In the genomic region with DNA sequence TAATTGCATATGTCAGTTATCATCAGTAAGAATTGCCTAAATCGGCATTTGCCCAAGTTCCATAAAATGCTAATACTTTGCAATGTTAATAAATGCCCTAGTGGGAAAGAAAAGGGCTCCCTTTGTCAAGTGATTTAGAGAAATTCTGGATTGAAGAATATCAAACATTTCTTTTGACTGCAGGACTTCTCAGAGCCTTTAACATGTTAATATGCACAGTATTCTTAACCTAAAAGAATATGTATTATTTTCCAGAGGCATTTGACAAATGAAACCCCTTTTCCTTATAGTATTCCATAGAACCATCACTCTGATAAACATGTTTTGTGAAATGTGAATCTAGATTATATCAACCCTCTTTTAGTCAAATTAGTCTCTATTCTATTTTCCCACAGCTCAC, we compare ENCODE assay signal across 31 cellular contexts.
DNase-seq lines count a peak whose midpoint lies in the region; ATAC-seq, FAIRE-seq and TF ChIP-seq lines count a peak whose summit lies in the region.
"Had no signal": no experiment of that assay in that cellular context is flagged by ENCODE, and none has a peak within 500 bp of the region (broad histone marks: within the 10 kb centered on the region; RNA-seq: fewer than 3 reads in every experiment).

No MANE protein-coding gene starts in this region.

- TF ChIP-seq POLR2A in K562 (conservative IDR thresholded peaks at IDR 0.05): no peak

- no peak for ATAC-seq in K562
- ATAC-seq: A549; CD8-positive, alpha-beta T cell had no signal

- TF ChIP-seq RAD21 in K562 (CRISPR knock-in tag; conservative IDR thresholded peaks at IDR 0.05 in 1 of 2, IDR thresholded peaks at IDR 0.05 in 1 of 2): no peak

- no peaks in the 10 kb centered on the region for H4K20me1 ChIP-seq in K562 (replicated peaks; ENCODE audit: control insufficient read depth, insufficient read depth, low read length)
- H4K20me1 ChIP-seq: BLaER1; BLaER1 treated with 17β-estradiol and CSF1 and Interleukin-3, amounts not matched to agents 10 nM and 100 nM had no signal

- TF ChIP-seq CTCF in HEK293 (tag by site-specific recombination; IDR thresholded peaks at IDR 0.05): no peak
- TF ChIP-seq CTCF in K562 (IDR thresholded peaks at IDR 0.05 in 2 of 3, conservative IDR thresholded peaks at IDR 0.05 in 1 of 3; ENCODE audit: insufficient read depth in 2 of 3, low read depth in 1 of 3, low read length in 3 of 3): no peak

- no peak overlapping the region for H3K27ac ChIP-seq in HEK293 (ENCODE audit: extremely low read depth, low read depth, low read length)
- H3K27ac ChIP-seq in K562 (ENCODE audit: extremely low read depth, low read depth, low read length): no peak overlapping the region
- H3K27ac ChIP-seq: 22Rv1; A549; BLaER1; BLaER1 treated with 17β-estradiol and CSF1 and Interleukin-3, amounts not matched to agents 10 nM and 100 nM; C4-2B had no signal

- POLR2A ChIA-PET in HEK293 (lab: Yijun Ruan, JAX) (no interaction called here), K562 (lab: Yijun Ruan, JAX) (no interaction called here)

- H3K9me3 ChIP-seq in HEK293 (ENCODE audit: control insufficient read depth, insufficient read depth, low read depth, low read length) (no peaks in the 10 kb centered on the region), K562 (replicated peaks; ENCODE audit: control insufficient read depth, insufficient read depth, low read depth, low read length) (no peaks in the 10 kb centered on the region)
- H3K9me3 ChIP-seq: A549; BE2C; BLaER1; BLaER1 treated with 17β-estradiol and CSF1 and Interleukin-3, amounts not matched to agents 10 nM and 100 nM; Caco-2 had no signal

- intact Hi-C loops in K562 (cut with micrococcal nuclease): no loop called here

- no peak overlapping the region for H2AFZ ChIP-seq in K562 (ENCODE audit: low read depth, low read length)

- H3K4me3 ChIP-seq in HEK293 (ENCODE audit: low read depth, low read length): no peak overlapping the region
- no peak overlapping the region for H3K4me3 ChIP-seq in K562
- no peak overlapping the region for H3K4me3 ChIP-seq in H7 (ENCODE audit: insufficient read depth, low read depth, low read length)
- H3K4me3 ChIP-seq: A549; BLaER1; BLaER1 treated with 17β-estradiol and CSF1 and Interleukin-3, amounts not matched to agents 10 nM and 100 nM had no signal

- no peaks in the 10 kb centered on the region for H3K79me2 ChIP-seq in K562 (ENCODE audit: control insufficient read depth, insufficient read depth, low read length)

- no peaks in the 10 kb centered on the region for H3K9me1 ChIP-seq in K562 (ENCODE audit: control insufficient read depth, insufficient read depth, low read length)

- H3K27me3 ChIP-seq in K562 (ENCODE audit: control insufficient read depth in 2 of 2, insufficient read depth in 2 of 2, low read length in 2 of 2) (no peaks in the 10 kb centered on the region), H7 (ENCODE audit: control insufficient read depth, insufficient read depth, low read length) (no peaks in the 10 kb centered on the region)
- H3K27me3 ChIP-seq: BE2C; BLaER1; BLaER1 treated with 17β-estradiol and CSF1 and Interleukin-3, amounts not matched to agents 10 nM and 100 nM had no signal

- DNase-seq in K562 (ENCODE audit: extremely low read depth in 1 of 4, low spot score in 3 of 4) (no peak), H7 (no peak), AG20443 (ENCODE audit: low spot score) (no peak)
- DNase-seq: 8988T; ACHN; AML-193; BE2C; C1 segment of cervical spinal cord; Caco-2; Calu3; CD4-positive, alpha-beta memory T cell; CD4-positive, alpha-beta T cell; CD4-positive, CD25-positive, alpha-beta regulatory T cell; CD8-positive, alpha-beta memory T cell; CD8-positive, alpha-beta T cell; COR-L47; DMS 273 treated with DMSO at 0.1 percent for 48 hours; DMS153; DMS53; DMS79; DMS79 treated with DMSO at 0.1 percent for 48 hours; DND-41; EL had no signal

- in situ Hi-C loops in K562 (cut with MboI): no loop called here

- WGBS in K562 (ENCODE audit: insufficient coverage, low coverage, missing lambda C conversion rate): 0% methylated on average over 1 of the region's 1 CpG

- CTCF ChIA-PET in HEK293 (lab: Yijun Ruan, JAX) (no interaction called here), K562 (lab: Yijun Ruan, JAX; ENCODE audit: low intra/inter-chr PET ratio) (no interaction called here)

- H3K4me2 ChIP-seq in K562 (ENCODE audit: insufficient read depth, low read length): no peak overlapping the region
- H3K4me2 ChIP-seq: A549; BLaER1; BLaER1 treated with 17β-estradiol and CSF1 and Interleukin-3, amounts not matched to agents 10 nM and 100 nM had no signal

- FAIRE-seq in K562 (lab: Jason Lieb, UNC): no peak
- FAIRE-seq: A204.1, A549, D721Med had no signal

- H3K4me1 ChIP-seq in HEK293 (ENCODE audit: control insufficient read depth, insufficient read depth, low read length) (no peaks in the 10 kb centered on the region), K562 (replicated peaks in 1 of 2; ENCODE audit: control insufficient read depth in 2 of 2, insufficient read depth in 2 of 2, low read length in 2 of 2) (no peaks in the 10 kb centered on the region)
- H3K4me1 ChIP-seq: A549; BE2C; BLaER1; BLaER1 treated with 17β-estradiol and CSF1 and Interleukin-3, amounts not matched to agents 10 nM and 100 nM; Caco-2 had no signal

- no peak for TF ChIP-seq EP300 in K562 (IDR thresholded peaks at IDR 0.05; ENCODE audit: low read length)

- no TSS peak for BruUV-seq in K562 (replicated peaks; lab: Mats Ljungman, UMichigan)

- H3K9ac ChIP-seq in K562 (ENCODE audit: insufficient read depth in 1 of 2, low read depth in 2 of 2, low read length in 2 of 2): no peak overlapping the region
- H3K9ac ChIP-seq: BLaER1; BLaER1 treated with 17β-estradiol and CSF1 and Interleukin-3, amounts not matched to agents 10 nM and 100 nM had no signal

- H3K36me3 ChIP-seq in HEK293 (ENCODE audit: control insufficient read depth in 2 of 2, insufficient read depth in 1 of 2, low read length in 2 of 2) (no peaks in the 10 kb centered on the region), K562 (ENCODE audit: control insufficient read depth, insufficient read depth, low read length) (no peaks in the 10 kb centered on the region), H7 (replicated peaks; ENCODE audit: control insufficient read depth, insufficient read depth, low read length) (no peaks in the 10 kb centered on the region)
- H3K36me3 ChIP-seq: BE2C; BLaER1; BLaER1 treated with 17β-estradiol and CSF1 and Interleukin-3, amounts not matched to agents 10 nM and 100 nM had no signal

TF ChIP-seq in HEK293, 187 proteins besides CTCF, POLR2A, EP300 and RAD21:
- TF ChIP-seq ZNF239 (tag by site-specific recombination; IDR thresholded peaks at IDR 0.05) (peak; percentile 64; the same call in 1 of the 2 replicates), SETDB1 (IDR thresholded peaks at IDR 0.05; ENCODE audit: insufficient read length, low read length) (no peak)

TF ChIP-seq in K562, 482 proteins besides CTCF, POLR2A, EP300 and RAD21:
- peak; percentile 51 for TF ChIP-seq RBM25 (IDR thresholded peaks at IDR 0.05; ENCODE audit: low read depth, low read length, severe bottlenecking)
- TF ChIP-seq ATF7 (IDR thresholded peaks at IDR 0.05): no peak
- TF ChIP-seq ZNF239 (CRISPR knock-in tag; IDR thresholded peaks at IDR 0.05): peak; percentile 79
- TF ChIP-seq POLR2AphosphoS2 (IDR thresholded peaks at IDR 0.05; ENCODE audit: low read length): no peak
- TF ChIP-seq CHD4 (IDR thresholded peaks at IDR 0.05; ENCODE audit: insufficient read depth, insufficient replicate concordance, low read depth, low read length, poor library complexity, severe bottlenecking): no peak
- TF ChIP-seq, protein P1, sequence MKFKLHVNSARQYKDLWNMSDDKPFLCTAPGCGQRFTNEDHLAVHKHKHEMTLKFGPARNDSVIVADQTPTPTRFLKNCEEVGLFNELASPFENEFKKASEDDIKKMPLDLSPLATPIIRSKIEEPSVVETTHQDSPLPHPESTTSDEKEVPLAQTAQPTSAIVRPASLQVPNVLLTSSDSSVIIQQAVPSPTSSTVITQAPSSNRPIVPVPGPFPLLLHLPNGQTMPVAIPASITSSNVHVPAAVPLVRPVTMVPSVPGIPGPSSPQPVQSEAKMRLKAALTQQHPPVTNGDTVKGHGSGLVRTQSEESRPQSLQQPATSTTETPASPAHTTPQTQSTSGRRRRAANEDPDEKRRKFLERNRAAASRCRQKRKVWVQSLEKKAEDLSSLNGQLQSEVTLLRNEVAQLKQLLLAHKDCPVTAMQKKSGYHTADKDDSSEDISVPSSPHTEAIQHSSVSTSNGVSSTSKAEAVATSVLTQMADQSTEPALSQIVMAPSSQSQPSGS (CRISPR knock-in tag; IDR thresholded peaks at IDR 0.05): no peak
